ENCODE assay signal across 9 cellular contexts in the genomic region with DNA sequence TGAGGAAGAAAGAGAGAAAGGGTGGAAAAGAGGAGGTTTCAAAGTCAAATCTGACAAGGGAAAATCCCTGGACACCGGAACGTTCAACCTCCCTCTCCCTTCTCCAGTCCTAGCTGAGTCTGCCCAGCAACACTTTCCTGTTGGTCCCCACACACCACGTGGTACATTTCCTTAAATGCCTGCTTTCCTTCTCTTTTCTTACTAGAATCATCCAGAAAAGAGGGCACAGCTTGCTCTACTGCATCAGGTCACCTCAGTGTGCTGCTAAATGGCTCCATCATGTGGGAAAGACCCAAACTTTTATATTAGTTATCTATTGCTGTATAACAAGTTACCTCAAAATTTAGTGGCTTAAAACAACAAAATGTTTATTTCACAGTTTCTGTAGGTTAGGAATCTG.
DNase-seq lines count a peak whose midpoint lies in the region; ATAC-seq and TF ChIP-seq lines count a peak whose summit lies in the region.
"Had no signal": no experiment of that assay in that cellular context is flagged by ENCODE, and none has a peak within 500 bp of the region (broad histone marks: within the 10 kb centered on the region; RNA-seq: fewer than 3 reads in every experiment).

No MANE protein-coding gene starts in this region.

- H3K4me1 Mint-ChIP-seq in activated naive CD4-positive, alpha-beta T cell treated with anti-CD3 and anti-CD28 coated beads for 36 hours (ENCODE audit: low read depth): peaks cover 4% of the 10 kb centered on the region

- H3K9me3 Mint-ChIP-seq in activated naive CD4-positive, alpha-beta T cell treated with anti-CD3 and anti-CD28 coated beads for 36 hours: no peaks in the 10 kb centered on the region

- H3K4me3 Mint-ChIP-seq in activated naive CD4-positive, alpha-beta T cell treated with anti-CD3 and anti-CD28 coated beads for 36 hours: no peak overlapping the region

- intact Hi-C loops in activated naive CD4-positive, alpha-beta T cell treated with anti-CD3 and anti-CD28 coated beads for 36 hours (cut with micrococcal nuclease): no loop called here

- peak; percentile 62 for DNase-seq in GM03348 (ENCODE audit: low spot score)
- peak; percentile 81 for DNase-seq in choroid plexus epithelial cell (ENCODE audit: low read depth)
- peak; percentile 19 for DNase-seq in myocyte (ENCODE audit: low read depth)
- DNase-seq in activated naive CD4-positive, alpha-beta T cell treated with anti-CD3 and anti-CD28 coated beads for 36 hours: no peak
- no peak for DNase-seq in NAMALWA (ENCODE audit: low spot score)
- DNase-seq: activated CD4-positive, alpha-beta T cell treated with anti-CD3 and anti-CD28 coated beads for 1 hour had no signal

- no peak overlapping the region for H3K27ac Mint-ChIP-seq in activated naive CD4-positive, alpha-beta T cell treated with anti-CD3 and anti-CD28 coated beads for 36 hours

- H3K36me3 Mint-ChIP-seq in activated naive CD4-positive, alpha-beta T cell treated with anti-CD3 and anti-CD28 coated beads for 36 hours (ENCODE audit: low read depth): no peaks in the 10 kb centered on the region

- TF ChIP-seq CTCF in choroid plexus epithelial cell (conservative IDR thresholded peaks at IDR 0.05; ENCODE audit: low read depth, low read length): peak; percentile 36

- peak overlapping the region; percentile 20 for H3K4me3 ChIP-seq in choroid plexus epithelial cell (ENCODE audit: low read depth, low read length)

- ATAC-seq in HG03095 (IDR thresholded peaks at IDR 0.05; ENCODE audit: unreplicated experiment): peak; percentile 49
- ATAC-seq in GM21825 (IDR thresholded peaks at IDR 0.05; ENCODE audit: unreplicated experiment): no peak
- ATAC-seq in HG03521 (IDR thresholded peaks at IDR 0.05; ENCODE audit: unreplicated experiment): no peak

- CTCF ChIA-PET in activated naive CD4-positive, alpha-beta T cell treated with anti-CD3 and anti-CD28 coated beads for 36 hours (lab: Charles Lee): no interaction called here

- peaks cover 4% of the 10 kb centered on the region for H3K27me3 Mint-ChIP-seq in activated naive CD4-positive, alpha-beta T cell treated with anti-CD3 and anti-CD28 coated beads for 36 hours (ENCODE audit: low read depth)

Comparison
In these comparisons a context has a peak if more than half of its experiments do, and no peak if none do; other contexts are left out.
1. DNase-seq: peak in GM03348 (single experiment), choroid plexus epithelial cell (single experiment) and myocyte (single experiment); none in activated naive CD4-positive, alpha-beta T cell treated with anti-CD3 and anti-CD28 coated beads for 36 hours (single experiment) and NAMALWA (single experiment).